In genomic region chr5:74519679-74520078, GRCh38 we compare ENCODE assay signal across 25 cellular contexts.
A peak's percentile ranks its signal among the peaks of the same experiment; 100 is the strongest.
DNase-seq lines count a peak whose midpoint lies in the region; ATAC-seq, FAIRE-seq and TF ChIP-seq lines count a peak whose summit lies in the region.
"Had no signal": no experiment of that assay in that cellular context is flagged by ENCODE, and none has a peak within 500 bp of the region (broad histone marks: within the 10 kb centered on the region; RNA-seq: fewer than 3 reads in every experiment).

No MANE protein-coding gene starts in this region.

- H3K23ac ChIP-seq in trophoblast cell (ENCODE audit: low read length) = no peak overlapping the region

- FAIRE-seq in HepG2 (lab: Jason Lieb, UNC) = no peak
- no peak for FAIRE-seq in K562 (lab: Jason Lieb, UNC)
- FAIRE-seq in frontal cortex (lab: Jason Lieb, UNC) = no peak
- FAIRE-seq: A204.1, D721Med, GM12878, GM19239, H1 had no signal

- H3K4me1 ChIP-seq in HepG2 (ENCODE audit: insufficient read depth, low read length) = peaks cover 77% of the 10 kb centered on the region
- peaks cover 0 to 9% (median 4%) of the 10 kb centered on the region in 4 donors for H3K4me1 ChIP-seq in right lobe of liver
- H3K4me1 ChIP-seq in K562 (replicated peaks in 1 of 2; ENCODE audit: control insufficient read depth in 2 of 2, insufficient read depth in 2 of 2, low read length in 2 of 2) = no peaks in the 10 kb centered on the region
- peaks cover 11 to 26% of the 10 kb centered on the region in 2 experiments for H3K4me1 ChIP-seq in trophoblast cell (ENCODE audit: control insufficient read depth in 1 of 2, insufficient read depth in 2 of 2, low read length in 2 of 2)
- H3K4me1 ChIP-seq in PC-3 (ENCODE audit: insufficient read depth, low read length) = no peaks in the 10 kb centered on the region
- H3K4me1 ChIP-seq: BLaER1 had no signal

- TF ChIP-seq POLR2A in HepG2 (IDR thresholded peaks at IDR 0.05; ENCODE audit: insufficient read depth in 1 of 2, low read depth in 2 of 2, low read length in 2 of 2) (no peak), right lobe of liver (IDR thresholded peaks at IDR 0.05) (no peak), K562 (conservative IDR thresholded peaks at IDR 0.05) (no peak)

- H2AK5ac ChIP-seq in trophoblast cell (ENCODE audit: low read length) = peak overlapping the region; percentile 71

- no peaks in the 10 kb centered on the region for H3K9me2 ChIP-seq in PC-3 (replicated peaks; ENCODE audit: low read length)

- H2BK120ac ChIP-seq in trophoblast cell (ENCODE audit: insufficient read depth, low read length, poor library complexity) = peak overlapping the region; percentile 38

- peak overlapping the region; percentile 71 for H4K91ac ChIP-seq in trophoblast cell (ENCODE audit: low read depth, low read length)

- TF ChIP-seq EP300 in HepG2 (IDR thresholded peaks at IDR 0.05; ENCODE audit: low read depth in 2 of 2, low read length in 2 of 2) (no peak), HepG2 (CRISPR knock-in tag; IDR thresholded peaks at IDR 0.05; ENCODE audit: borderline replicate concordance) (no peak), K562 (IDR thresholded peaks at IDR 0.05; ENCODE audit: low read length) (no peak)

- H4K12ac ChIP-seq in trophoblast cell (ENCODE audit: low read depth, low read length) = no peak overlapping the region

- WGBS in HepG2 (ENCODE audit: low lambda C conversion rate) = 58% methylated on average over 4 of the region's 4 CpGs
- WGBS in right lobe of liver (ENCODE audit: insufficient coverage, low coverage, low lambda C conversion rate, missing lambda C conversion rate) = 77% methylated on average over 3 of the region's 4 CpGs
- WGBS in K562 (ENCODE audit: insufficient coverage, low coverage, missing lambda C conversion rate) = 18% methylated on average over 4 of the region's 4 CpGs
- no CpG with 5 or more reads among the region's 4 CpGs for WGBS in trophoblast cell (ENCODE audit: extremely low coverage, insufficient coverage, insufficient read length)

- H2BK5ac ChIP-seq in trophoblast cell (ENCODE audit: low read depth, low read length, poor library complexity) = no peak overlapping the region

- H4K8ac ChIP-seq in trophoblast cell (ENCODE audit: low read depth, low read length) = no peak overlapping the region

- H3K27ac ChIP-seq in HepG2 (ENCODE audit: extremely low read length, insufficient read depth, low read length) = no peak overlapping the region
- no peak overlapping the region for H3K27ac ChIP-seq in right lobe of liver
- H3K27ac ChIP-seq in K562 (ENCODE audit: extremely low read depth, low read depth, low read length) = no peak overlapping the region
- H3K27ac ChIP-seq in trophoblast cell (ENCODE audit: low read depth, low read length) = peak overlapping the region; percentile 8
- no peak overlapping the region for H3K27ac ChIP-seq in PC-3 (ENCODE audit: low read length)
- H3K27ac ChIP-seq: 22Rv1, BLaER1, C4-2B, GM23248 had no signal

- H3K27ac Mint-ChIP-seq in nephron = peak overlapping the region; percentile 17 to 32 (median 27)
- H3K27ac Mint-ChIP-seq: B cell; CD4-positive, CD25-positive, alpha-beta regulatory T cell; CD8-positive, alpha-beta T cell had no signal

- no peak overlapping the region for H3K18ac ChIP-seq in trophoblast cell (ENCODE audit: low read length)

- H3K4me3 ChIP-seq in HepG2 (replicated peaks in 1 of 3; ENCODE audit: insufficient read depth in 1 of 3, low read depth in 2 of 3, low read length in 3 of 3) = no peak overlapping the region
- no peak overlapping the region for H3K4me3 ChIP-seq in right lobe of liver
- no peak overlapping the region for H3K4me3 ChIP-seq in K562
- no peak overlapping the region for H3K4me3 ChIP-seq in trophoblast cell (ENCODE audit: low read depth, low read length)
- no peak overlapping the region for H3K4me3 ChIP-seq in PC-3 (ENCODE audit: low read length)
- H3K4me3 ChIP-seq: BLaER1, GM12878, GM23248 had no signal

- intact Hi-C loops in HepG2 (cut with micrococcal nuclease; ENCODE audit: unreplicated experiment) = no loop called here
- intact Hi-C loops in right lobe of liver (cut with DNase I) = no loop called here
- intact Hi-C loops in K562 (cut with micrococcal nuclease) = no loop called here
- intact Hi-C loops in PC-3 (cut with micrococcal nuclease) = no loop called here

- H3K4me2 ChIP-seq in HepG2 (ENCODE audit: low read depth, low read length) (no peak overlapping the region), K562 (ENCODE audit: insufficient read depth, low read length) (no peak overlapping the region), trophoblast cell (ENCODE audit: low read length) (no peak overlapping the region), PC-3 (ENCODE audit: low read length) (no peak overlapping the region)
- H3K4me2 ChIP-seq: BLaER1 had no signal

- no peaks in the 10 kb centered on the region for H3K27me3 Mint-ChIP-seq in nephron (ENCODE audit: low read depth)

- DNase-seq in HepG2 (ENCODE audit: low spot score) = no peak
- no peak for DNase-seq in right lobe of liver
- no peak for DNase-seq in K562 (ENCODE audit: extremely low read depth in 1 of 4, low spot score in 3 of 4)
- DNase-seq in trophoblast cell = no peak
- DNase-seq in PC-3 = no peak
- no peak for DNase-seq in frontal cortex (ENCODE audit: low spot score in 2 of 2)
- DNase-seq: Caco-2; CD4-positive, CD25-positive, alpha-beta regulatory T cell; CD8-positive, alpha-beta T cell; DMS 273 treated with DMSO at 0.1 percent for 48 hours; DMS79; GDM1; GM23248; H7 had no signal

- in situ Hi-C loops in HepG2 (cut with HindIII; ENCODE audit: extremely low pct_ligation_motif_present, low pct_unique_long_range_greater_than_20kb) (no loop called here), K562 (cut with MboI) (no loop called here)

- peaks cover 8% of the 10 kb centered on the region for H3K36me3 Mint-ChIP-seq in nephron (ENCODE audit: low read depth)
- H3K36me3 Mint-ChIP-seq: CD4-positive, CD25-positive, alpha-beta regulatory T cell; CD8-positive, alpha-beta T cell had no signal

- H3K27me3 ChIP-seq in HepG2 (ENCODE audit: control insufficient read depth in 1 of 2, insufficient read depth in 2 of 2, low read length in 2 of 2) = no peaks in the 10 kb centered on the region
- no peaks in the 10 kb centered on the region for H3K27me3 ChIP-seq in right lobe of liver
- H3K27me3 ChIP-seq in K562 (ENCODE audit: control insufficient read depth in 2 of 2, insufficient read depth in 2 of 2, low read length in 2 of 2) = no peaks in the 10 kb centered on the region; a peak in 1 of 5 replicates
- no peaks in the 10 kb centered on the region for H3K27me3 ChIP-seq in trophoblast cell (ENCODE audit: insufficient read depth, low read length)
- H3K27me3 ChIP-seq in PC-3 (ENCODE audit: low read length) = no peaks in the 10 kb centered on the region
- H3K27me3 ChIP-seq: BLaER1 had no signal

- POLR2A ChIA-PET in HepG2 (lab: Yijun Ruan, JAX) (no interaction called here), K562 (lab: Yijun Ruan, JAX) (interaction anchor here (1.9 kb wide), 1 partner anchor 12 kb away, joined by 5 read pairs; no protein-coding TSS in a partner anchor), PC-3 (lab: Charles Lee; ENCODE audit: unreplicated experiment) (no interaction called here)

- H3K4ac ChIP-seq in trophoblast cell (ENCODE audit: low read depth, low read length) = no peak overlapping the region

- H3K4me1 Mint-ChIP-seq in nephron = peaks cover 26% of the 10 kb centered on the region
- H3K4me1 Mint-ChIP-seq: B cell; CD4-positive, CD25-positive, alpha-beta regulatory T cell had no signal

- H3K4me3 Mint-ChIP-seq in nephron = no peak overlapping the region
- H3K4me3 Mint-ChIP-seq: B cell; CD4-positive, CD25-positive, alpha-beta regulatory T cell; CD8-positive, alpha-beta T cell had no signal

- H3K9ac ChIP-seq in HepG2 (ENCODE audit: insufficient read depth, low read depth, low read length) (no peak overlapping the region), K562 (ENCODE audit: insufficient read depth in 1 of 2, low read depth in 2 of 2, low read length in 2 of 2) (no peak overlapping the region), trophoblast cell (ENCODE audit: low read length) (no peak overlapping the region), PC-3 (ENCODE audit: low read length) (no peak overlapping the region)
- H3K9ac ChIP-seq: BLaER1, GM23248 had no signal

- H3K36me3 ChIP-seq in HepG2 (replicated peaks in 1 of 2; ENCODE audit: control insufficient read depth in 1 of 2, insufficient read depth in 2 of 2, low read length in 2 of 2) = no peaks in the 10 kb centered on the region
- no peaks in the 10 kb centered on the region for H3K36me3 ChIP-seq in right lobe of liver
- no peaks in the 10 kb centered on the region for H3K36me3 ChIP-seq in K562 (ENCODE audit: control insufficient read depth, insufficient read depth, low read length)
- H3K36me3 ChIP-seq in trophoblast cell (ENCODE audit: control insufficient read depth in 1 of 2, insufficient read depth in 2 of 2, low read length in 2 of 2) = peaks cover 2 to 5% of the 10 kb centered on the region in 2 experiments
- no peaks in the 10 kb centered on the region for H3K36me3 ChIP-seq in PC-3 (ENCODE audit: low read depth, low read length)
- H3K36me3 ChIP-seq: BLaER1 had no signal

- CTCF ChIA-PET in HepG2 (lab: Yijun Ruan, JAX; ENCODE audit: low intra/inter-chr PET ratio, low total read pairs) (no interaction called here), K562 (lab: Yijun Ruan, JAX; ENCODE audit: low intra/inter-chr PET ratio) (no interaction called here), PC-3 (lab: Charles Lee) (no interaction called here)

- no peak for TF ChIP-seq RAD21 in HepG2 (CRISPR knock-in tag; IDR thresholded peaks at IDR 0.05)
- no peak for TF ChIP-seq RAD21 in K562 (CRISPR knock-in tag; conservative IDR thresholded peaks at IDR 0.05 in 1 of 2, IDR thresholded peaks at IDR 0.05 in 1 of 2)

- H3K79me2 ChIP-seq in HepG2 (ENCODE audit: insufficient read depth, low read length) (no peaks in the 10 kb centered on the region), K562 (ENCODE audit: control insufficient read depth, insufficient read depth, low read length) (no peaks in the 10 kb centered on the region), trophoblast cell (ENCODE audit: control insufficient read depth, insufficient read depth, low read length, poor library complexity) (peaks cover 7% of the 10 kb centered on the region), PC-3 (ENCODE audit: low read length) (no peaks in the 10 kb centered on the region)

- peaks cover 14% of the 10 kb centered on the region for H3K9me3 ChIP-seq in HepG2 (ENCODE audit: low read length)
- no peaks in the 10 kb centered on the region for H3K9me3 ChIP-seq in right lobe of liver
- no peaks in the 10 kb centered on the region; the same call in 1 of the 2 replicates for H3K9me3 ChIP-seq in K562 (replicated peaks; ENCODE audit: control insufficient read depth, insufficient read depth, low read depth, low read length)
- peaks cover 7% of the 10 kb centered on the region for H3K9me3 ChIP-seq in trophoblast cell (ENCODE audit: insufficient read depth, low read depth, low read length)
- H3K9me3 ChIP-seq in PC-3 (ENCODE audit: low read length) = peaks cover 6% of the 10 kb centered on the region; the same call in 1 of the 2 replicates

- no peak for ATAC-seq in HepG2
- no peak for ATAC-seq in right lobe of liver
- ATAC-seq in K562 = no peak
- ATAC-seq in PC-3 = no peak
- ATAC-seq in HG02798 (IDR thresholded peaks at IDR 0.05; ENCODE audit: poor library complexity, unreplicated experiment) = no peak
- ATAC-seq: CD8-positive, alpha-beta T cell; GM12878 had no signal

- H3K9me3 Mint-ChIP-seq in nephron = peaks cover 19% of the 10 kb centered on the region

- BruUV-seq in HepG2 (replicated peaks; lab: Mats Ljungman, UMichigan) (no TSS peak), K562 (replicated peaks; lab: Mats Ljungman, UMichigan) (no TSS peak), PC-3 (replicated peaks; lab: Mats Ljungman, UMichigan) (no TSS peak)

- H4K20me1 ChIP-seq in HepG2 (ENCODE audit: insufficient read depth, low read length) (no peaks in the 10 kb centered on the region), K562 (replicated peaks; ENCODE audit: control insufficient read depth, insufficient read depth, low read length) (no peaks in the 10 kb centered on the region), PC-3 (ENCODE audit: low read length) (no peaks in the 10 kb centered on the region)
- H4K20me1 ChIP-seq: BLaER1 had no signal

- H2AFZ ChIP-seq in HepG2 (ENCODE audit: low read length) (peak overlapping the region; percentile 54), K562 (ENCODE audit: low read depth, low read length) (no peak overlapping the region), trophoblast cell (ENCODE audit: insufficient read depth, low read length, poor library complexity) (no peak overlapping the region), PC-3 (ENCODE audit: low read length) (no peak overlapping the region)
- H2AFZ ChIP-seq: GM23248 had no signal

- TF ChIP-seq CTCF in HepG2 (CRISPR knock-in tag; IDR thresholded peaks at IDR 0.05) = no peak
- TF ChIP-seq CTCF in right lobe of liver (IDR thresholded peaks at IDR 0.05) = no peak
- no peak for TF ChIP-seq CTCF in K562 (IDR thresholded peaks at IDR 0.05 in 2 of 3, conservative IDR thresholded peaks at IDR 0.05 in 1 of 3; ENCODE audit: insufficient read depth in 2 of 3, low read depth in 1 of 3, low read length in 3 of 3)
- no peak for TF ChIP-seq CTCF in nephron (IDR thresholded peaks at IDR 0.05; ENCODE audit: unreplicated experiment in 3 of 3)
- TF ChIP-seq CTCF in PC-3 (conservative IDR thresholded peaks at IDR 0.05; ENCODE audit: low read depth, low read length) = no peak

- no peaks in the 10 kb centered on the region for H3K9me1 ChIP-seq in K562 (ENCODE audit: control insufficient read depth, insufficient read depth, low read length)

- H2BK12ac ChIP-seq in trophoblast cell (ENCODE audit: low read length) = peak overlapping the region; percentile 50

- peak overlapping the region; percentile 37 for H3K14ac ChIP-seq in trophoblast cell (ENCODE audit: low read length)

- no peaks in the 10 kb centered on the region for H3F3A ChIP-seq in PC-3 (ENCODE audit: low read length, unreplicated experiment)

- peaks cover 22% of the 10 kb centered on the region for H3K79me1 ChIP-seq in trophoblast cell (ENCODE audit: low read length)

Comparison
In these comparisons a context has a peak if more than half of its experiments do, and no peak if none do; other contexts are left out.
1. Of the 241 proteins assayed by ChIP-seq in both HepG2 and K562: peak only in HepG2: none; only in K562: none; in both: CEBPB; in neither: 239; mixed calls (peak in some experiments, not most) for 1.